ENCODE assay signal across 26 cellular contexts in genomic region chr12:80260269-80260668, GRCh38.
"Had no signal": no experiment of that assay in that cellular context is flagged by ENCODE, and none has a peak within 500 bp of the region (broad histone marks: within the 10 kb centered on the region; RNA-seq: fewer than 3 reads in every experiment).

No MANE protein-coding gene starts in this region.

- H3K9me3 ChIP-seq: colonic mucosa, esophagus squamous epithelium, gastroesophageal sphincter, heart left ventricle, lower lobe of right lung had no signal

- H3K36me3 ChIP-seq: colonic mucosa, esophagus squamous epithelium, gastroesophageal sphincter, heart left ventricle, lower lobe of right lung had no signal

- H3K4me3 ChIP-seq: colonic mucosa, esophagus squamous epithelium, gastroesophageal sphincter, heart left ventricle, hepatocyte, lower lobe of right lung had no signal

- H3K4me1 ChIP-seq: colonic mucosa, esophagus squamous epithelium, gastroesophageal sphincter, heart left ventricle, lower lobe of right lung had no signal

- DNase-seq: colonic mucosa; cortex of kidney; effector CD8-positive, alpha-beta T cell; effector memory CD8-positive, alpha-beta T cell; endodermal cell; erythroblast; esophagus squamous epithelium; foreskin fibroblast; foreskin melanocyte; heart left ventricle; hypothalamus; immature natural killer cell; islet precursor cell; kidney; kidney glomerular epithelial cell; left colon; left ventricle myocardium superior; lower lobe of right lung; mesenchymal stem cell; midbrain; naive thymus-derived CD4-positive, alpha-beta T cell; natural killer cell had no signal

- H3K27ac ChIP-seq: colonic mucosa, epithelial cell of prostate, esophagus squamous epithelium, gastroesophageal sphincter, heart left ventricle, hepatocyte, lower lobe of right lung had no signal

- H3K27me3 ChIP-seq: colonic mucosa, esophagus squamous epithelium, gastroesophageal sphincter, heart left ventricle, hepatocyte had no signal

- ATAC-seq: effector memory CD8-positive, alpha-beta T cell; esophagus mucosa; gastroesophageal sphincter; heart left ventricle; left colon; left ventricle myocardium superior; lower lobe of right lung; naive thymus-derived CD4-positive, alpha-beta T cell had no signal
